11 cellular contexts compared by ENCODE assay signal in genomic region chr19:53945441-53945840, GRCh38. TPM values are rescaled to one million over a fixed set of nuclear protein-coding genes. Genes with fewer than 3 reads are reported as not detected.
DNase-seq lines count a peak whose midpoint lies in the region; ATAC-seq, FAIRE-seq and TF ChIP-seq lines count a peak whose summit lies in the region.
"Had no signal": no experiment of that assay in that cellular context is flagged by ENCODE, and none has a peak within 500 bp of the region (broad histone marks: within the 10 kb centered on the region; RNA-seq: fewer than 3 reads in every experiment).

No MANE protein-coding gene starts in this region.

- no peaks in the 10 kb centered on the region for H3K36me3 ChIP-seq in HCT116 (ENCODE audit: control insufficient read depth in 1 of 2, insufficient read depth in 2 of 2, low read length in 2 of 2)
- no peaks in the 10 kb centered on the region for H3K36me3 ChIP-seq in astrocyte (ENCODE audit: insufficient read depth, low read length)
- no peaks in the 10 kb centered on the region for H3K36me3 ChIP-seq in neural progenitor cell
- H3K36me3 ChIP-seq in colonic mucosa, result no peaks in the 10 kb centered on the region
- H3K36me3 ChIP-seq: upper lobe of left lung had no signal

- ATAC-seq in HCT116, result peak; percentile 66

- TF ChIP-seq CTCF in HCT116 (IDR thresholded peaks at IDR 0.05 in 2 of 3, conservative IDR thresholded peaks at IDR 0.05 in 1 of 3; ENCODE audit: borderline replicate concordance in 1 of 3, insufficient read depth in 1 of 3, low read depth in 2 of 3, low read length in 2 of 3), result no peak
- no peak for TF ChIP-seq CTCF in astrocyte (IDR thresholded peaks at IDR 0.05; ENCODE audit: insufficient read depth, low read depth, low read length)
- no peak for TF ChIP-seq CTCF in neural progenitor cell (IDR thresholded peaks at IDR 0.05)
- TF ChIP-seq CTCF in colonic mucosa (IDR thresholded peaks at IDR 0.05), result no peak
- TF ChIP-seq CTCF in GM10266 (IDR thresholded peaks at IDR 0.05; ENCODE audit: control insufficient read depth, insufficient read depth, low read depth, missing control alignments), result no peak

- H3K9me3 ChIP-seq in HCT116 (ENCODE audit: control insufficient read depth in 1 of 2, insufficient read depth in 1 of 2, low read depth in 1 of 2, low read length in 2 of 2) (no peaks in the 10 kb centered on the region), astrocyte (ENCODE audit: insufficient read depth, low read depth, low read length) (no peaks in the 10 kb centered on the region), neural progenitor cell (ENCODE audit: low read depth) (no peaks in the 10 kb centered on the region), colonic mucosa (no peaks in the 10 kb centered on the region)
- H3K9me3 ChIP-seq: Caco-2, upper lobe of left lung had no signal

- H3K4me1 Mint-ChIP-seq in astrocyte (ENCODE audit: low read depth, unreplicated experiment) (no peaks in the 10 kb centered on the region), neural progenitor cell (peaks cover 6% of the 10 kb centered on the region)
- H3K4me1 Mint-ChIP-seq: activated naive CD8-positive, alpha-beta T cell treated with anti-CD3 and anti-CD28 coated beads for 36 hours had no signal

- no peaks in the 10 kb centered on the region for H3K27me3 ChIP-seq in HCT116 (ENCODE audit: insufficient read depth, low read length)
- peaks cover 12% of the 10 kb centered on the region for H3K27me3 ChIP-seq in astrocyte (ENCODE audit: insufficient read depth, low read length)
- peaks cover 19% of the 10 kb centered on the region for H3K27me3 ChIP-seq in neural progenitor cell
- peaks cover 17% of the 10 kb centered on the region for H3K27me3 ChIP-seq in colonic mucosa

- H3K27ac Mint-ChIP-seq in astrocyte (ENCODE audit: unreplicated experiment) (no peak overlapping the region), neural progenitor cell (no peak overlapping the region)
- H3K27ac Mint-ChIP-seq: activated naive CD8-positive, alpha-beta T cell treated with anti-CD3 and anti-CD28 coated beads for 36 hours had no signal

- no peak for FAIRE-seq in astrocyte (lab: Jason Lieb, UNC)

- no TSS peak for BruUV-seq in HCT116 (replicated peaks; lab: Mats Ljungman, UMichigan)

- H3K79me2 ChIP-seq in HCT116 (ENCODE audit: insufficient read depth, low read length), result no peaks in the 10 kb centered on the region
- no peaks in the 10 kb centered on the region for H3K79me2 ChIP-seq in astrocyte (ENCODE audit: insufficient read depth, low read length)
- no peaks in the 10 kb centered on the region for H3K79me2 ChIP-seq in neural progenitor cell (ENCODE audit: low read depth)
- H3K79me2 ChIP-seq: hepatocyte had no signal

- peaks cover 8% of the 10 kb centered on the region for H3F3A ChIP-seq in neural progenitor cell (ENCODE audit: low read depth)

- no peaks in the 10 kb centered on the region for H3K9me2 ChIP-seq in HCT116 (ENCODE audit: insufficient read depth)

- no peak overlapping the region for H3K27ac ChIP-seq in HCT116 (ENCODE audit: low read depth, low read length)
- H3K27ac ChIP-seq in astrocyte (ENCODE audit: low read depth, low read length), result no peak overlapping the region
- no peak overlapping the region for H3K27ac ChIP-seq in neural progenitor cell
- no peak overlapping the region for H3K27ac ChIP-seq in colonic mucosa
- H3K27ac ChIP-seq: hepatocyte, upper lobe of left lung had no signal

- intact Hi-C loops in HCT116 (cut with micrococcal nuclease) (no loop called here), colonic mucosa (cut with DNase I) (no loop called here)

- CTCF ChIA-PET in HCT116 (lab: Charles Lee), result no interaction called here

- DNase-seq in HCT116 (ENCODE audit: low read depth, low spot score) (peak; percentile 24), NCI-H526 treated with DMSO at 0.1 percent for 48 hours (lab: John Stamatoyannopoulos, UW) (peak; percentile 63), astrocyte (ENCODE audit: low read depth) (peak; percentile 7), neural progenitor cell (ENCODE audit: low spot score) (peak; percentile 35), colonic mucosa (no peak), GM10266 (ENCODE audit: extremely low spot score) (no peak), HPDE6-E6E7 (ENCODE audit: extremely low spot score) (no peak)
- DNase-seq: activated naive CD8-positive, alpha-beta T cell treated with anti-CD3 and anti-CD28 coated beads for 36 hours; Caco-2; upper lobe of left lung had no signal

- H3K27me3 Mint-ChIP-seq in astrocyte (ENCODE audit: low read depth, unreplicated experiment) (peaks cover 40% of the 10 kb centered on the region), neural progenitor cell (ENCODE audit: insufficient read depth, low read depth) (peaks cover 9% of the 10 kb centered on the region)

- 0 out of 2 replicates have a peak, but pooled peaks have one; percentile 3 for TF ChIP-seq RAD21 in HCT116 (IDR thresholded peaks at IDR 0.05; ENCODE audit: low read depth)

- H3K4me2 ChIP-seq in HCT116 (ENCODE audit: low read length) (peak overlapping the region; percentile 6; the same call in 1 of the 2 replicates), astrocyte (ENCODE audit: low read length) (no peak overlapping the region), neural progenitor cell (peak overlapping the region; percentile 57)
- H3K4me2 ChIP-seq: hepatocyte had no signal

- H3K9ac ChIP-seq in HCT116 (ENCODE audit: low read length), result no peak overlapping the region
- H3K9ac ChIP-seq in astrocyte (ENCODE audit: low read length), result no peak overlapping the region
- H3K9ac ChIP-seq in neural progenitor cell, result no peak overlapping the region
- H3K9ac ChIP-seq in colonic mucosa (ENCODE audit: low read depth in 2 of 2, low read length in 2 of 2), result no peak overlapping the region

- H3K9me3 Mint-ChIP-seq in astrocyte (ENCODE audit: unreplicated experiment) (peaks cover 2% of the 10 kb centered on the region), neural progenitor cell (peaks cover 3% of the 10 kb centered on the region)
- H3K9me3 Mint-ChIP-seq: activated naive CD8-positive, alpha-beta T cell treated with anti-CD3 and anti-CD28 coated beads for 36 hours had no signal

- no peaks in the 10 kb centered on the region for H3K4me1 ChIP-seq in HCT116 (ENCODE audit: control insufficient read depth in 1 of 2, insufficient read depth in 2 of 2, low read length in 2 of 2)
- no peaks in the 10 kb centered on the region for H3K4me1 ChIP-seq in astrocyte (ENCODE audit: insufficient read depth, low read length)
- peaks cover 3% of the 10 kb centered on the region for H3K4me1 ChIP-seq in neural progenitor cell
- H3K4me1 ChIP-seq in colonic mucosa, result no peaks in the 10 kb centered on the region
- H3K4me1 ChIP-seq: Caco-2, upper lobe of left lung had no signal

- POLR2A ChIA-PET in HCT116 (lab: Charles Lee), result interaction anchor here (0.6 kb wide), 1 partner anchor 46 kb away, joined by 3 read pairs; no protein-coding TSS in a partner anchor

- H3K4me3 ChIP-seq in HCT116 (replicated peaks in 1 of 2; ENCODE audit: low read depth in 1 of 2, low read length in 2 of 2) (peak overlapping the region in 1 of 2 experiments; percentile 28; a peak in 2 of 4 replicates), astrocyte (ENCODE audit: insufficient read depth, low read depth, low read length) (no peak overlapping the region), neural progenitor cell (no peak overlapping the region), colonic mucosa (no peak overlapping the region)
- H3K4me3 ChIP-seq: hepatocyte, upper lobe of left lung had no signal

- H3K36me3 Mint-ChIP-seq in astrocyte (ENCODE audit: low read depth, unreplicated experiment) (peaks cover 2% of the 10 kb centered on the region), neural progenitor cell (peaks cover 13% of the 10 kb centered on the region)

- RAD21 ChIA-PET in HCT116 (lab: Charles Lee; ENCODE audit: low non-redundant PET in 1 of 2, low total read pairs in 2 of 2, uncharacterized antibody in 2 of 2, unreplicated experiment in 2 of 2), result no interaction called here

- H3K4me3 Mint-ChIP-seq in astrocyte (ENCODE audit: unreplicated experiment), result no peak overlapping the region
- peak overlapping the region; percentile 54 for H3K4me3 Mint-ChIP-seq in neural progenitor cell
- H3K4me3 Mint-ChIP-seq: activated naive CD8-positive, alpha-beta T cell treated with anti-CD3 and anti-CD28 coated beads for 36 hours had no signal

- no peak for TF ChIP-seq POLR2A in HCT116 (IDR thresholded peaks at IDR 0.05; ENCODE audit: borderline replicate concordance, extremely low read depth, insufficient read depth, insufficient read length)

- H4K20me1 ChIP-seq in HCT116 (ENCODE audit: insufficient read depth) (no peaks in the 10 kb centered on the region), astrocyte (ENCODE audit: insufficient read depth, low read length) (no peaks in the 10 kb centered on the region), neural progenitor cell (ENCODE audit: low read depth) (no peaks in the 10 kb centered on the region)

- H2AFZ ChIP-seq in HCT116 (ENCODE audit: low read depth, low read length, poor library complexity, severe bottlenecking), result no peak overlapping the region
- H2AFZ ChIP-seq in astrocyte (ENCODE audit: low read depth, low read length), result no peak overlapping the region
- H2AFZ ChIP-seq in neural progenitor cell (replicated peaks), result no peak overlapping the region
- H2AFZ ChIP-seq: hepatocyte had no signal

TF ChIP-seq in HCT116, 20 proteins besides CTCF, POLR2A, EP300 and RAD21 (continues in another document):
- TF ChIP-seq YY1 (IDR thresholded peaks at IDR 0.05; ENCODE audit: extremely low read depth, insufficient replicate concordance, low read depth, low read length), result peak; percentile 61
- no peak for TF ChIP-seq SIN3A (IDR thresholded peaks at IDR 0.05; ENCODE audit: low read depth)
- no peak for TF ChIP-seq CEBPB (IDR thresholded peaks at IDR 0.05; ENCODE audit: low read depth)
- peak; percentile 51 for TF ChIP-seq SP1 (IDR thresholded peaks at IDR 0.05; ENCODE audit: low read depth)
- no peak for TF ChIP-seq FOSL1 (IDR thresholded peaks at IDR 0.05; ENCODE audit: low read depth)

RNA-seq across cellular contexts. Expression of gene CACNG8, which starts 17.3 kb away (rescaled TPM):
- total RNA-seq in HCT116 (2021; ENCODE audit: unreplicated experiment) (0.93 TPM), astrocyte (3.2 TPM in 2 replicates), neural progenitor cell (ENCODE audit: low replicate concordance) (0.02 and 0.37 TPM in 2 replicates), colonic mucosa (under 1 TPM; 0.02 to 0.03 TPM)
- 0.11 and 0.25 TPM in 2 replicates for polyA plus RNA-seq in HCT116 (2012)
- total RNA-seq: activated naive CD8-positive, alpha-beta T cell treated with anti-CD3 and anti-CD28 coated beads for 36 hours had no signal

RNA-seq across cellular contexts. Expression of gene CACNG7, which starts 36.4 kb away (rescaled TPM):
- not detected for total RNA-seq in HCT116 (2021; ENCODE audit: unreplicated experiment)
- polyA plus RNA-seq in HCT116 (2012), result 0.07 and 0.10 TPM in 2 replicates
- 3.5 and 4.4 TPM in 2 replicates for total RNA-seq in astrocyte
- 6.7 and 27.3 TPM in 2 replicates for total RNA-seq in neural progenitor cell (ENCODE audit: low replicate concordance)
- under 1 TPM in 1 of 2 donors, not detected in 1; 0.16 TPM for total RNA-seq in colonic mucosa
- total RNA-seq: activated naive CD8-positive, alpha-beta T cell treated with anti-CD3 and anti-CD28 coated beads for 36 hours; Caco-2; upper lobe of left lung had no signal

RNA-seq across cellular contexts. Expression of gene CACNG6, which starts 46.0 kb away (rescaled TPM):
- total RNA-seq in HCT116 (2021; ENCODE audit: unreplicated experiment), result 0.15 TPM
- not detected in 2 replicates for polyA plus RNA-seq in HCT116 (2012)
- total RNA-seq in astrocyte, result 0.20 TPM in 1 of 2 replicates, not detected in the other
- 1.0 TPM in 1 of 2 replicates, not detected in the other for total RNA-seq in neural progenitor cell (ENCODE audit: low replicate concordance)
- total RNA-seq in colonic mucosa, result not detected
- total RNA-seq: activated naive CD8-positive, alpha-beta T cell treated with anti-CD3 and anti-CD28 coated beads for 36 hours had no signal
- polyA plus RNA-seq: hepatocyte had no signal

Comparison
In these comparisons a context has a peak if more than half of its experiments do, and no peak if none do; other contexts are left out.
1. DNase-seq: peak in HCT116 (single experiment), NCI-H526 treated with DMSO at 0.1 percent for 48 hours (single experiment), astrocyte (single experiment) and neural progenitor cell (single experiment); none in colonic mucosa (single experiment), GM10266 (single experiment) and HPDE6-E6E7 (single experiment).